ENCODE assay signal across 18 cellular contexts in genomic region chr2:208872591-208872990, GRCh38.
DNase-seq lines count a peak whose midpoint lies in the region; ATAC-seq lines count a peak whose summit lies in the region.
"Had no signal": no experiment of that assay in that cellular context is flagged by ENCODE, and none has a peak within 500 bp of the region (broad histone marks: within the 10 kb centered on the region; RNA-seq: fewer than 3 reads in every experiment).

No MANE protein-coding gene starts in this region.

- peak; percentile 29 for DNase-seq in NCI-H460 (ENCODE audit: extremely low read depth, low read depth)
- DNase-seq in foreskin melanocyte: peak; percentile 96
- DNase-seq in stimulated activated CD8-positive, alpha-beta memory T cell treated with anti-CD3 and anti-CD28 coated beads, Interleukin-4, amount 100 ng/mL, for 48 hours: no peak
- DNase-seq: activated CD4-positive, alpha-beta T cell treated with anti-CD3 and anti-CD28 coated beads for 1 hour; aorta; effector memory CD4-positive, alpha-beta T cell; GDM1; islet precursor cell; mesenchymal stem cell; natural killer cell; NCI-H1694; NCI-H226; T1000; testis had no signal

- ATAC-seq in GM18858 (IDR thresholded peaks at IDR 0.05; ENCODE audit: unreplicated experiment): peak; percentile 60
- ATAC-seq in HG02870 (IDR thresholded peaks at IDR 0.05; ENCODE audit: unreplicated experiment): peak; percentile 70
- ATAC-seq in HG03025 (IDR thresholded peaks at IDR 0.05; ENCODE audit: low FRiP score, unreplicated experiment): no peak
- ATAC-seq in HG03097 (IDR thresholded peaks at IDR 0.05; ENCODE audit: low FRiP score, unreplicated experiment): no peak
- ATAC-seq: natural killer cell had no signal

Comparison
In these comparisons a context has a peak if more than half of its experiments do, and no peak if none do; other contexts are left out.
1. ATAC-seq: peak in GM18858 (single experiment) and HG02870 (single experiment); none in HG03025 (single experiment) and HG03097 (single experiment).